ENCODE assay signal across 16 cellular contexts in genomic region chr14:93960774-93961438, GRCh38. TPM values are rescaled to one million over a fixed set of nuclear protein-coding genes. Genes with fewer than 3 reads are reported as not detected.
DNase-seq lines count a peak whose midpoint lies in the region; ATAC-seq and TF ChIP-seq lines count a peak whose summit lies in the region.
"Had no signal": no experiment of that assay in that cellular context is flagged by ENCODE, and none has a peak within 500 bp of the region (broad histone marks: within the 10 kb centered on the region; RNA-seq: fewer than 3 reads in every experiment).

No MANE protein-coding gene starts in this region.

- no peaks in the 10 kb centered on the region for H3K27me3 Mint-ChIP-seq in CD4-positive, alpha-beta memory T cell
- H3K27me3 Mint-ChIP-seq in IgD-negative memory B cell (peaks cover 1% of the 10 kb centered on the region), nephron progenitor cell (ENCODE audit: low read depth, poor library complexity) (peaks cover 16% of the 10 kb centered on the region)
- H3K27me3 Mint-ChIP-seq in activated naive CD8-positive, alpha-beta T cell = no peaks in the 10 kb centered on the region

- no peak for DNase-seq in CD4-positive, alpha-beta memory T cell
- DNase-seq in psoas muscle = no peak
- DNase-seq in testis = no peak
- no peak for DNase-seq in sciatic nerve (ENCODE audit: low spot score)
- DNase-seq in nephron progenitor cell = no peak
- DNase-seq: activated effector memory CD4-positive, alpha-beta T cell treated with Interleukin-2 at 50 U/mL for 16 hours; MM.1S; SK-N-SH; substantia nigra had no signal

- CTCF ChIA-PET in CD4-positive, alpha-beta memory T cell (lab: Charles Lee; ENCODE audit: partially characterized antibody) = interaction anchor here (0.7 to 39.2 kb wide), 5 partner anchors 7 to 175 kb away, joined by 3 to 1377 read pairs (median 9); partner anchors contain the start of gene ASB2

- 68 to 94% (median 79%) methylated on average over 3 of the region's 3 CpGs for WGBS in psoas muscle, 3 donors
- 92 to 95% methylated on average over 3 of the region's 3 CpGs for WGBS in testis, 2 donors

- peaks cover 78 to 100% (median 88%) of the 10 kb centered on the region in 4 donors for H3K4me1 Mint-ChIP-seq in CD4-positive, alpha-beta memory T cell
- H3K4me1 Mint-ChIP-seq in IgD-negative memory B cell (peaks cover 64 to 80% (median 73%) of the 10 kb centered on the region in 3 donors), nephron progenitor cell (peaks cover 74% of the 10 kb centered on the region)
- peaks cover 91% of the 10 kb centered on the region for H3K4me1 Mint-ChIP-seq in activated naive CD8-positive, alpha-beta T cell (ENCODE audit: low read depth)

- H3K4me3 ChIP-seq in CD4-positive, alpha-beta memory T cell (ENCODE audit: low read length in 2 of 2) = no peak overlapping the region
- no peak overlapping the region for H3K4me3 ChIP-seq in psoas muscle
- H3K4me3 ChIP-seq in testis = no peak overlapping the region
- H3K4me3 ChIP-seq: breast epithelium had no signal

- H3K4me3 Mint-ChIP-seq in CD4-positive, alpha-beta memory T cell = peak overlapping the region in 5 of 8 donors; percentile 32 to 89 (median 51)
- H3K4me3 Mint-ChIP-seq in IgD-negative memory B cell = peak overlapping the region in 2 of 4 donors; percentile 80 to 93
- H3K4me3 Mint-ChIP-seq in activated naive CD8-positive, alpha-beta T cell = peak overlapping the region; percentile 83
- H3K4me3 Mint-ChIP-seq in nephron progenitor cell = no peak overlapping the region

- POLR2A ChIA-PET in CD4-positive, alpha-beta memory T cell (lab: Charles Lee; ENCODE audit: partially characterized antibody) = interaction anchor here (0.7 to 15.6 kb wide), 4 partner anchors 15 to 176 kb away, joined by 3 to 469 read pairs (median 46); partner anchors contain the start of genes ASB2 and CCDC197

- H3K4me1 ChIP-seq in CD4-positive, alpha-beta memory T cell (ENCODE audit: insufficient read depth, low read length) = peaks cover 97% of the 10 kb centered on the region
- peaks cover 90% of the 10 kb centered on the region for H3K4me1 ChIP-seq in psoas muscle
- no peaks in the 10 kb centered on the region for H3K4me1 ChIP-seq in testis
- H3K4me1 ChIP-seq: breast epithelium had no signal

- H3K36me3 ChIP-seq in CD4-positive, alpha-beta memory T cell (ENCODE audit: insufficient read depth, low read length) = no peaks in the 10 kb centered on the region
- H3K36me3 ChIP-seq in psoas muscle (ENCODE audit: insufficient read depth in 1 of 2, low read depth in 1 of 2) (peaks cover 0 to 68% of the 10 kb centered on the region in 2 donors), testis (ENCODE audit: low read depth, missing control alignments) (no peaks in the 10 kb centered on the region)
- H3K36me3 ChIP-seq: breast epithelium had no signal

- no peaks in the 10 kb centered on the region for H3K9me3 ChIP-seq in CD4-positive, alpha-beta memory T cell (ENCODE audit: control insufficient read depth in 1 of 2, low read length in 2 of 2)
- H3K9me3 ChIP-seq in psoas muscle (no peaks in the 10 kb centered on the region), testis (no peaks in the 10 kb centered on the region)
- H3K9me3 ChIP-seq: breast epithelium, SK-N-SH had no signal

- intact Hi-C loops in CD4-positive, alpha-beta memory T cell (cut with micrococcal nuclease) = no loop called here
- intact Hi-C loops in psoas muscle (cut with DNase I) = no loop called here
- intact Hi-C loops in testis (cut with DNase I; ENCODE audit: low total_unique reads) = no loop called here
- intact Hi-C loops in sciatic nerve (cut with DNase I) = no loop called here

- no peak for TF ChIP-seq POLR2A in testis (IDR thresholded peaks at IDR 0.05)

- H3K27ac ChIP-seq in CD4-positive, alpha-beta memory T cell (ENCODE audit: low read depth, low read length) = peak overlapping the region; percentile 77
- peak overlapping the region; percentile 98 for H3K27ac ChIP-seq in psoas muscle
- no peak overlapping the region for H3K27ac ChIP-seq in testis
- H3K27ac ChIP-seq: breast epithelium had no signal

- no peaks in the 10 kb centered on the region for H3K27me3 ChIP-seq in CD4-positive, alpha-beta memory T cell (ENCODE audit: insufficient read depth, low read length)
- H3K27me3 ChIP-seq in psoas muscle (ENCODE audit: insufficient read depth in 3 of 3, low read length in 2 of 3) (no peaks in the 10 kb centered on the region), testis (no peaks in the 10 kb centered on the region)
- H3K27me3 ChIP-seq: breast epithelium had no signal

- H3K9me3 Mint-ChIP-seq in CD4-positive, alpha-beta memory T cell = peaks cover 0 to 3% (median 0%) of the 10 kb centered on the region in 8 donors
- H3K9me3 Mint-ChIP-seq in IgD-negative memory B cell = peaks cover 0 to 2% (median 0%) of the 10 kb centered on the region in 3 donors
- H3K9me3 Mint-ChIP-seq in activated naive CD8-positive, alpha-beta T cell (ENCODE audit: low read depth) = peaks cover 6% of the 10 kb centered on the region
- no peaks in the 10 kb centered on the region for H3K9me3 Mint-ChIP-seq in nephron progenitor cell

- peak overlapping the region; percentile 86 to 100 (median 99) for H3K27ac Mint-ChIP-seq in CD4-positive, alpha-beta memory T cell
- H3K27ac Mint-ChIP-seq in IgD-negative memory B cell = peak overlapping the region; percentile 93 to 100 (median 95)
- peak overlapping the region; percentile 100 for H3K27ac Mint-ChIP-seq in activated naive CD8-positive, alpha-beta T cell
- H3K27ac Mint-ChIP-seq in nephron progenitor cell = no peak overlapping the region

- TF ChIP-seq CTCF in psoas muscle (IDR thresholded peaks at IDR 0.05) = no peak
- no peak for TF ChIP-seq CTCF in testis (IDR thresholded peaks at IDR 0.05)
- TF ChIP-seq CTCF in nephron progenitor cell (IDR thresholded peaks at IDR 0.05) = no peak

- peaks cover 0 to 5% of the 10 kb centered on the region in 2 donors for H3K36me3 Mint-ChIP-seq in CD4-positive, alpha-beta memory T cell
- peaks cover 1% of the 10 kb centered on the region for H3K36me3 Mint-ChIP-seq in IgD-negative memory B cell
- peaks cover 3% of the 10 kb centered on the region for H3K36me3 Mint-ChIP-seq in activated naive CD8-positive, alpha-beta T cell
- H3K36me3 Mint-ChIP-seq in nephron progenitor cell (ENCODE audit: low read depth) = no peaks in the 10 kb centered on the region

- ATAC-seq in psoas muscle = no peak
- ATAC-seq in sciatic nerve = no peak

RNA-seq across cellular contexts. Expression of gene ASB2, which starts 15.5 kb away (rescaled TPM):
- total RNA-seq in CD4-positive, alpha-beta memory T cell = 10 to 100 TPM; 27.3 to 29.7 TPM
- polyA plus RNA-seq in CD4-positive, alpha-beta memory T cell = 1 to 10 TPM in 1 of 2 donors, under 1 TPM in 1; 0.87 to 2.3 TPM
- polyA plus RNA-seq in IgD-negative memory B cell (3.8 TPM), psoas muscle (100 to 1,000 TPM in 2 of 3 donors, 10 to 100 TPM in 1; 41.2 to 460 (median 217) TPM), testis (ENCODE audit: insufficient read depth, low read depth, low replicate concordance) (3.5 TPM)
- total RNA-seq in psoas muscle (100 to 1,000 TPM; 148 to 443 (median 252) TPM), testis (1 to 10 TPM; 3.7 to 4.3 TPM), sciatic nerve (1.4 TPM)
- total RNA-seq: H4 had no signal

RNA-seq across cellular contexts. Expression of gene FAM181A, which starts 33.8 kb away (rescaled TPM):
- total RNA-seq in CD4-positive, alpha-beta memory T cell = not detected
- polyA plus RNA-seq in CD4-positive, alpha-beta memory T cell = not detected
- polyA plus RNA-seq in IgD-negative memory B cell = not detected
- not detected for total RNA-seq in psoas muscle
- polyA plus RNA-seq in psoas muscle = under 1 TPM in 2 of 3 donors, not detected in 1; 0.14 to 0.32 TPM
- 10 to 100 TPM; 12.7 to 18.0 TPM for total RNA-seq in testis
- 48.5 TPM for polyA plus RNA-seq in testis (ENCODE audit: insufficient read depth, low read depth, low replicate concordance)
- total RNA-seq in sciatic nerve = not detected
- total RNA-seq: breast epithelium, glomerular endothelial cell, H4, kidney epithelial cell, renal cortical epithelial cell had no signal
- polyA plus RNA-seq: SK-N-SH had no signal

RNA-seq across cellular contexts. Expression of gene CCDC197, which starts 36.2 kb away (rescaled TPM):
- total RNA-seq in CD4-positive, alpha-beta memory T cell = not detected
- not detected for polyA plus RNA-seq in CD4-positive, alpha-beta memory T cell
- polyA plus RNA-seq in IgD-negative memory B cell = not detected
- 1 to 10 TPM in 3 of 4 donors, under 1 TPM in 1; 0.71 to 3.9 (median 2.2) TPM for total RNA-seq in psoas muscle
- under 1 TPM; 0.04 to 0.69 (median 0.61) TPM for polyA plus RNA-seq in psoas muscle
- 10 to 100 TPM in 1 of 2 donors, 1 to 10 TPM in 1; 5.6 to 20.7 TPM for total RNA-seq in testis
- 31.0 TPM for polyA plus RNA-seq in testis (ENCODE audit: insufficient read depth, low read depth, low replicate concordance)
- total RNA-seq in sciatic nerve = not detected
- total RNA-seq: breast epithelium, glomerular endothelial cell, H4, kidney epithelial cell, renal cortical epithelial cell had no signal
- polyA plus RNA-seq: SK-N-SH had no signal

Comparison
In these comparisons a context has a peak if more than half of its experiments do, and no peak if none do; other contexts are left out.
1. H3K27ac ChIP-seq: peak in CD4-positive, alpha-beta memory T cell (single experiment) and psoas muscle (single experiment); none in testis (0 of 2).
2. RNA of gene ASB2, which starts 15.5 kb away (total RNA-seq): 148 to 443 TPM in psoas muscle and 27.3 to 29.7 TPM in CD4-positive, alpha-beta memory T cell; 3.7 to 4.3 TPM in testis and 1.4 TPM in sciatic nerve (single experiment); every median in the first group is over 4 times any median in the second.
3. RNA of gene FAM181A, which starts 33.8 kb away (total RNA-seq): 12.7 to 18.0 TPM in testis; not detected in CD4-positive, alpha-beta memory T cell, not detected in psoas muscle and not detected in sciatic nerve (single experiment); every median in the first group is over 10 times any median in the second.